Comparison of ENCODE assay signal across 22 cellular contexts in genomic region chr10:515674-516073, GRCh38.
DNase-seq lines count a peak whose midpoint lies in the region; ATAC-seq and TF ChIP-seq lines count a peak whose summit lies in the region.
"Had no signal": no experiment of that assay in that cellular context is flagged by ENCODE, and none has a peak within 500 bp of the region (broad histone marks: within the 10 kb centered on the region; RNA-seq: fewer than 3 reads in every experiment).

No MANE protein-coding gene starts in this region.

- in situ Hi-C loops in GM13976 (cut with MboI; ENCODE audit: low sequenced_read_pairs, unreplicated experiment): loop anchor here (25.0 kb wide), 1 partner anchor 272 kb away; no protein-coding TSS in a partner anchor

- peak; percentile 41 for ATAC-seq in GM21576 (IDR thresholded peaks at IDR 0.05; ENCODE audit: unreplicated experiment)
- ATAC-seq in left lung: no peak
- ATAC-seq in GM18909 (IDR thresholded peaks at IDR 0.05; ENCODE audit: poor library complexity, unreplicated experiment): no peak
- ATAC-seq in HG03095 (IDR thresholded peaks at IDR 0.05; ENCODE audit: unreplicated experiment): no peak
- ATAC-seq: activated CD4-positive, alpha-beta T cell treated with anti-CD3 and anti-CD28 coated beads for 36 hours; psoas muscle had no signal

- intact Hi-C loops in posterior vena cava (cut with DNase I) (loop anchor here in 1 of 2 donors (10.0 kb wide), 1 partner anchor 269 kb away; no protein-coding TSS in a partner anchor), left lung (cut with DNase I) (loop anchor here in 1 of 2 donors (10.0 kb wide), 1 partner anchor 269 kb away; no protein-coding TSS in a partner anchor), posterior cingulate gyrus (cut with DNase I) (loop anchor here (10.0 kb wide), 1 partner anchor 61 kb away; no protein-coding TSS in a partner anchor)

- peaks cover 0 to 6% of the 10 kb centered on the region in 2 donors for H3K4me1 ChIP-seq in left lung

- no peak overlapping the region for H3K4me3 ChIP-seq in left lung
- H3K4me3 ChIP-seq: left ventricle myocardium inferior, neural progenitor cell, psoas muscle, skin epidermis, thyroid gland had no signal

- DNase-seq in GM13976 (ENCODE audit: low spot score) (peak; percentile 59), RPMI8226 (peak; percentile 64), posterior vena cava (ENCODE audit: low spot score) (peak; percentile 18), left lung (no peak), posterior cingulate gyrus (no peak)
- DNase-seq: activated CD4-positive, alpha-beta T cell treated with anti-CD3 and anti-CD28 coated beads for 36 hours; activated naive CD4-positive, alpha-beta T cell treated with anti-CD3 and anti-CD28 coated beads, Interleukin-2, amount 50 U/mL, for 16 hours; CD4-positive, alpha-beta memory T cell; endodermal cell; H9; left ventricle myocardium inferior; NCI-H1417 treated with DMSO at 0.1 percent for 48 hours; NCI-H526; psoas muscle; stimulated activated CD4-positive, alpha-beta T cell treated with anti-CD3 and anti-CD28 coated beads, Interleukin-2, amount 100 ng/mL, for 24 hours; stimulated activated naive CD4-positive, alpha-beta T cell had no signal

- H3K36me3 ChIP-seq in left lung: no peaks in the 10 kb centered on the region
- H3K36me3 ChIP-seq: neural progenitor cell, thyroid gland had no signal

- no peaks in the 10 kb centered on the region for H3K9me3 ChIP-seq in left lung
- H3K9me3 ChIP-seq: left ventricle myocardium inferior, psoas muscle, thyroid gland had no signal

- no peak overlapping the region for H3K27ac ChIP-seq in left lung
- H3K27ac ChIP-seq: left ventricle myocardium inferior, neural progenitor cell, psoas muscle, skin epidermis, thyroid gland had no signal

- H3K27me3 ChIP-seq in left lung: no peaks in the 10 kb centered on the region
- H3K27me3 ChIP-seq: neural progenitor cell, thyroid gland had no signal

- no peak for TF ChIP-seq CTCF in GM13976 (IDR thresholded peaks at IDR 0.05; ENCODE audit: borderline replicate concordance, control extremely low read depth, extremely low read depth, insufficient read depth, missing control alignments)
- TF ChIP-seq CTCF in left lung (IDR thresholded peaks at IDR 0.05): no peak

Comparison
In these comparisons a context has a peak if more than half of its experiments do, and no peak if none do; other contexts are left out.
1. DNase-seq: peak in GM13976 (single experiment), RPMI8226 (single experiment) and posterior vena cava (single experiment); none in left lung (0 of 2) and posterior cingulate gyrus (0 of 10).